ENCODE assay signal across 12 cellular contexts in genomic region chr6:112223070-112223861, GRCh38. TPM values are rescaled to one million over a fixed set of nuclear protein-coding genes. Genes with fewer than 3 reads are reported as not detected.
DNase-seq lines count a peak whose midpoint lies in the region; ATAC-seq and TF ChIP-seq lines count a peak whose summit lies in the region.
"Had no signal": no experiment of that assay in that cellular context is flagged by ENCODE, and none has a peak within 500 bp of the region (broad histone marks: within the 10 kb centered on the region; RNA-seq: fewer than 3 reads in every experiment).

No MANE protein-coding gene starts in this region.

- H3K9ac ChIP-seq in skeletal muscle tissue (ENCODE audit: low read depth in 1 of 3, low read length in 3 of 3) = no peak overlapping the region

- no peaks in the 10 kb centered on the region for H3K36me3 ChIP-seq in hepatocyte (replicated peaks; ENCODE audit: insufficient read depth, low read depth)
- H3K36me3 ChIP-seq in skeletal muscle tissue (ENCODE audit: control insufficient read depth in 3 of 3, insufficient read depth in 3 of 3, low read length in 3 of 3) = no peaks in the 10 kb centered on the region

- H3K36me3 Mint-ChIP-seq in brain = peaks cover 3% of the 10 kb centered on the region
- H3K36me3 Mint-ChIP-seq in activated naive CD4-positive, alpha-beta T cell treated with anti-CD3 and anti-CD28 coated beads, Interleukin-2, amount 50 U/mL, for 72 hours = no peaks in the 10 kb centered on the region

- no peak overlapping the region for H3K4me3 ChIP-seq in hepatocyte
- no peak overlapping the region for H3K4me3 ChIP-seq in skeletal muscle tissue (ENCODE audit: low read length in 3 of 3)

- H3K27me3 ChIP-seq in hepatocyte = no peaks in the 10 kb centered on the region
- no peaks in the 10 kb centered on the region for H3K27me3 ChIP-seq in skeletal muscle tissue (ENCODE audit: control insufficient read depth in 3 of 3, insufficient read depth in 3 of 3, low read length in 3 of 3)

- peak overlapping the region in 4 of 5 experiments; percentile 4 to 82 (median 50) for H3K27ac Mint-ChIP-seq in brain
- no peak overlapping the region for H3K27ac Mint-ChIP-seq in activated naive CD4-positive, alpha-beta T cell treated with anti-CD3 and anti-CD28 coated beads, Interleukin-2, amount 50 U/mL, for 72 hours
- H3K27ac Mint-ChIP-seq: activated T-cell treated with anti-CD3 and anti-CD28 coated beads, Interleukin-2, amount 50 U/mL, for 24 hours; stimulated activated naive CD8-positive, alpha-beta T cell treated with anti-CD3 and anti-CD28 coated beads, Interleukin-15, Interleukin-2, amounts not matched to agents 100 ng/mL and 50 ng/mL, for 24 hours; T-helper 2 cell treated with Interferon-gamma antibody and Interleukin-4, amounts not matched to agents 5 μg/mL and 100 μg/mL, for 36 hours had no signal

- no peak overlapping the region for H3K4me2 ChIP-seq in hepatocyte

- no peak overlapping the region for H2AFZ ChIP-seq in hepatocyte

- H4K20me1 ChIP-seq in hepatocyte (ENCODE audit: insufficient read depth, poor library complexity, severe bottlenecking) = no peaks in the 10 kb centered on the region

- TF ChIP-seq CTCF in brain (conservative IDR thresholded peaks at IDR 0.05) = no peak
- no peak for TF ChIP-seq CTCF in hepatocyte (IDR thresholded peaks at IDR 0.05; ENCODE audit: poor library complexity)

- H3K4me1 Mint-ChIP-seq in brain = peaks cover 68% of the 10 kb centered on the region

- WGBS in hepatocyte (ENCODE audit: low lambda C conversion rate, missing lambda C conversion rate) = 55% methylated on average over 3 of the region's 3 CpGs

- H3K4me3 Mint-ChIP-seq in brain = peak overlapping the region in 2 of 5 experiments; percentile 6 to 27
- H3K4me3 Mint-ChIP-seq: activated T-cell treated with anti-CD3 and anti-CD28 coated beads, Interleukin-2, amount 50 U/mL, for 24 hours; stimulated activated naive CD8-positive, alpha-beta T cell treated with anti-CD3 and anti-CD28 coated beads, Interleukin-15, Interleukin-2, amounts not matched to agents 100 ng/mL and 50 ng/mL, for 24 hours; T-helper 2 cell treated with Interferon-gamma antibody and Interleukin-4, amounts not matched to agents 5 μg/mL and 100 μg/mL, for 36 hours had no signal

- no peaks in the 10 kb centered on the region for H3K9me2 ChIP-seq in hepatocyte (replicated peaks; ENCODE audit: insufficient read depth)

- peaks cover 4% of the 10 kb centered on the region for H3K27me3 Mint-ChIP-seq in brain

- H3K9me3 ChIP-seq in hepatocyte (ENCODE audit: low read depth) (no peaks in the 10 kb centered on the region), skeletal muscle tissue (ENCODE audit: control insufficient read depth in 3 of 3, low read length in 3 of 3) (no peaks in the 10 kb centered on the region)
- H3K9me3 ChIP-seq: Caco-2 had no signal

- no peaks in the 10 kb centered on the region for H3K9me3 Mint-ChIP-seq in brain
- no peaks in the 10 kb centered on the region for H3K9me3 Mint-ChIP-seq in activated naive CD4-positive, alpha-beta T cell treated with anti-CD3 and anti-CD28 coated beads, Interleukin-2, amount 50 U/mL, for 72 hours
- H3K9me3 Mint-ChIP-seq: activated T-cell treated with anti-CD3 and anti-CD28 coated beads, Interleukin-2, amount 50 U/mL, for 24 hours; stimulated activated naive CD8-positive, alpha-beta T cell treated with anti-CD3 and anti-CD28 coated beads, Interleukin-15, Interleukin-2, amounts not matched to agents 100 ng/mL and 50 ng/mL, for 24 hours; T-helper 2 cell treated with Interferon-gamma antibody and Interleukin-4, amounts not matched to agents 5 μg/mL and 100 μg/mL, for 36 hours had no signal

- no peak for ATAC-seq in activated naive CD4-positive, alpha-beta T cell treated with anti-CD3 and anti-CD28 coated beads, Interleukin-2, amount 50 U/mL, for 72 hours

- H3K27ac ChIP-seq in hepatocyte = peak overlapping the region; percentile 53
- peak overlapping the region; percentile 75 for H3K27ac ChIP-seq in skeletal muscle tissue (ENCODE audit: low read depth, low read length)

- H3K79me2 ChIP-seq in hepatocyte = no peaks in the 10 kb centered on the region

- H3K4me1 ChIP-seq in hepatocyte (ENCODE audit: insufficient read depth) (peaks cover 4% of the 10 kb centered on the region), skeletal muscle tissue (ENCODE audit: control insufficient read depth in 3 of 3, insufficient read depth in 3 of 3, low read length in 3 of 3) (peaks cover 11 to 35% (median 14%) of the 10 kb centered on the region in 3 donors)
- H3K4me1 ChIP-seq: Caco-2 had no signal

- DNase-seq in ELR (ENCODE audit: low read depth) = peak; percentile 58
- peak; percentile 42 for DNase-seq in hepatocyte (ENCODE audit: low spot score)
- DNase-seq in activated naive CD4-positive, alpha-beta T cell treated with anti-CD3 and anti-CD28 coated beads, Interleukin-2, amount 50 U/mL, for 72 hours (ENCODE audit: low spot score in 2 of 2) = no peak
- DNase-seq in NCI-H526 treated with DMSO at 0.1 percent for 48 hours (lab: John Stamatoyannopoulos, UW) = no peak
- no peak for DNase-seq in mesenteric fat pad (ENCODE audit: low spot score)
- DNase-seq in activated CD4-positive, alpha-beta T cell treated with anti-CD3 and anti-CD28 coated beads, Interleukin-2, amount 50 U/mL, for 48 hours = no peak
- DNase-seq: activated T-cell treated with anti-CD3 and anti-CD28 coated beads, Interleukin-2, amount 50 U/mL, for 24 hours; Caco-2 had no signal

RNA-seq across cellular contexts. Expression of gene LAMA4, which starts 31.1 kb away (rescaled TPM):
- polyA plus RNA-seq in brain (ENCODE audit: insufficient read depth, low read depth, low replicate concordance) (7.0 TPM), hepatocyte (8.4 and 14.1 TPM in 2 replicates)
- total RNA-seq in hepatocyte (18.9 and 19.1 TPM in 2 replicates), skeletal muscle tissue (248 TPM), mesenteric fat pad (418 TPM)
- not detected for total RNA-seq in activated naive CD4-positive, alpha-beta T cell treated with anti-CD3 and anti-CD28 coated beads, Interleukin-2, amount 50 U/mL, for 72 hours
- total RNA-seq: Caco-2 had no signal

Comparison
In these comparisons a context has a peak if more than half of its experiments do, and no peak if none do; other contexts are left out.
1. DNase-seq: peak in ELR (single experiment) and hepatocyte (single experiment); none in activated naive CD4-positive, alpha-beta T cell treated with anti-CD3 and anti-CD28 coated beads, Interleukin-2, amount 50 U/mL, for 72 hours (0 of 2), NCI-H526 treated with DMSO at 0.1 percent for 48 hours (single experiment), mesenteric fat pad (single experiment) and activated CD4-positive, alpha-beta T cell treated with anti-CD3 and anti-CD28 coated beads, Interleukin-2, amount 50 U/mL, for 48 hours (0 of 2).
2. H3K27ac Mint-ChIP-seq: peak in brain (4 of 5); none in activated naive CD4-positive, alpha-beta T cell treated with anti-CD3 and anti-CD28 coated beads, Interleukin-2, amount 50 U/mL, for 72 hours (0 of 2).
3. RNA of gene LAMA4, which starts 31.1 kb away (total RNA-seq): 418 TPM in mesenteric fat pad (single experiment), 248 TPM in skeletal muscle tissue (single experiment) and 18.9 to 19.1 TPM in hepatocyte; not detected in activated naive CD4-positive, alpha-beta T cell treated with anti-CD3 and anti-CD28 coated beads, Interleukin-2, amount 50 U/mL, for 72 hours; every median in the first group is over 10 times any median in the second.